ENCODE assay signal across 31 cellular contexts in the genomic region with DNA sequence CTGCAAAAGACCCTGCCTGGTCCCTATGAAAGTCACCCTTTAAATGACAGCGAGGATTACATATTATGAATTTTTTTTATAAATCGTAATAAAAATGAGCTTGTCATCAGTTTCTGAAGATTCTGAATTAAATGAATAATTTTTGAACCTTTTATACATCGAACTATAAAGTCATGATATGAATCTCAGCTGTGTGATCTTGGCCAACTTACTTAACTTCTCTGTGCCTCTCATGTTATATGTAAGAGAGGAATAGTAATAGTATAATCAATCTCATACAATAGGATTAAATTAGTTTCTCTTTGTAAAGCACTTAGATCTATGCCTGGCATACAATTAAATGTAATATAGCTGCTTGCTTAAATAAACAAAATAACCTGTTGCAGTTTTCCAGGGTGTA. TPM values are rescaled to one million over a fixed set of nuclear protein-coding genes. Genes with fewer than 3 reads are reported as not detected.
"Had no signal": no experiment of that assay in that cellular context is flagged by ENCODE, and none has a peak within 500 bp of the region (broad histone marks: within the 10 kb centered on the region; RNA-seq: fewer than 3 reads in every experiment).

No MANE protein-coding gene starts in this region.

- H3K9me3 ChIP-seq: stomach, suprapubic skin, testis, thoracic aorta, thyroid gland, tibial artery, tibial nerve, transverse colon, upper lobe of left lung, uterus, vagina had no signal

- H3K36me3 Mint-ChIP-seq: stimulated activated effector memory CD8-positive, alpha-beta T cell treated with anti-CD3 and anti-CD28 coated beads, Interleukin-12 subunit alpha, Interleukin-12 subunit beta, amount 100 ng/mL, for 72 hours; stimulated activated memory B cell treated with anti-CD40 and anti-IgM and Interleukin-4, amounts not matched to agents 10 μg/mL and 1 μg/mL and 100 μg/mL, for 72 hours; stimulated activated naive B cell treated with anti-CD40 and anti-IgM and Interleukin-4, amounts not matched to agents 10 μg/mL and 1 μg/mL and 100 μg/mL, for 72 hours had no signal

- H3K27me3 ChIP-seq: stomach, suprapubic skin, testis, thyroid gland, tibial artery, tibial nerve, transverse colon, upper lobe of left lung, uterus, vagina had no signal

- H3K27ac Mint-ChIP-seq: stimulated activated effector memory CD8-positive, alpha-beta T cell treated with anti-CD3 and anti-CD28 coated beads, Interleukin-12 subunit alpha, Interleukin-12 subunit beta, amount 100 ng/mL, for 72 hours; stimulated activated memory B cell treated with anti-CD40 and anti-IgM and Interleukin-4, amounts not matched to agents 10 μg/mL and 1 μg/mL and 100 μg/mL, for 72 hours; stimulated activated naive B cell treated with anti-CD40 and anti-IgM and Interleukin-4, amounts not matched to agents 10 μg/mL and 1 μg/mL and 100 μg/mL, for 72 hours; stimulated activated naive CD8-positive, alpha-beta T cell treated with anti-CD3 and anti-CD28 coated beads, Interleukin-15, amount 100 ng/mL, for 72 hours; stimulated activated naive CD8-positive, alpha-beta T cell treated with anti-CD3 and anti-CD28 coated beads, Interleukin-15, Interleukin-2, amounts not matched to agents 100 ng/mL and 50 ng/mL, for 24 hours had no signal

- H3K27ac ChIP-seq: stomach, suprapubic skin, testis, thoracic aorta, thyroid gland, tibial artery, tibial nerve, transverse colon, upper lobe of left lung, uterus, vagina had no signal

- H3K4me3 ChIP-seq: stomach, suprapubic skin, testis, thoracic aorta, thyroid gland, tibial artery, tibial nerve, transverse colon, upper lobe of left lung, uterus, vagina had no signal

- ATAC-seq: stimulated activated effector memory CD8-positive, alpha-beta T cell treated with anti-CD3 and anti-CD28 coated beads, Interleukin-12 subunit alpha, Interleukin-12 subunit beta, amount 100 ng/mL, for 72 hours; stimulated activated memory B cell treated with anti-CD40 and anti-IgM and Interleukin-4, amounts not matched to agents 10 μg/mL and 1 μg/mL and 100 μg/mL, for 72 hours; stimulated activated naive B cell treated with anti-CD40 and anti-IgM and Interleukin-4, amounts not matched to agents 10 μg/mL and 1 μg/mL and 100 μg/mL, for 72 hours; stimulated activated naive CD8-positive, alpha-beta T cell treated with anti-CD3 and anti-CD28 coated beads, Interleukin-15, amount 100 ng/mL, for 72 hours; stimulated activated naive CD8-positive, alpha-beta T cell treated with anti-CD3 and anti-CD28 coated beads, Interleukin-15, Interleukin-2, amounts not matched to agents 100 U/mL and 50 U/mL, for 24 hours had no signal

- H3K36me3 ChIP-seq: stomach, suprapubic skin, thoracic aorta, thyroid gland, tibial artery, tibial nerve, transverse colon, upper lobe of left lung, uterus, vagina had no signal

- H3K4me1 Mint-ChIP-seq: stimulated activated effector memory CD8-positive, alpha-beta T cell treated with anti-CD3 and anti-CD28 coated beads, Interleukin-12 subunit alpha, Interleukin-12 subunit beta, amount 100 ng/mL, for 72 hours; stimulated activated memory B cell treated with anti-CD40 and anti-IgM and Interleukin-4, amounts not matched to agents 10 μg/mL and 1 μg/mL and 100 μg/mL, for 72 hours; stimulated activated naive CD8-positive, alpha-beta T cell treated with anti-CD3 and anti-CD28 coated beads, Interleukin-15, amount 100 ng/mL, for 72 hours had no signal

- H3K4me1 ChIP-seq: suprapubic skin, testis, transverse colon, upper lobe of left lung, uterus, vagina had no signal

- H3K4me3 Mint-ChIP-seq: stimulated activated effector memory CD8-positive, alpha-beta T cell treated with anti-CD3 and anti-CD28 coated beads, Interleukin-12 subunit alpha, Interleukin-12 subunit beta, amount 100 ng/mL, for 72 hours; stimulated activated memory B cell treated with anti-CD40 and anti-IgM and Interleukin-4, amounts not matched to agents 10 μg/mL and 1 μg/mL and 100 μg/mL, for 72 hours; stimulated activated naive B cell treated with anti-CD40 and anti-IgM and Interleukin-4, amounts not matched to agents 10 μg/mL and 1 μg/mL and 100 μg/mL, for 72 hours; stimulated activated naive CD8-positive, alpha-beta T cell treated with anti-CD3 and anti-CD28 coated beads, Interleukin-15, amount 100 ng/mL, for 72 hours; stimulated activated naive CD8-positive, alpha-beta T cell treated with anti-CD3 and anti-CD28 coated beads, Interleukin-15, Interleukin-2, amounts not matched to agents 100 ng/mL and 50 ng/mL, for 24 hours had no signal

- H3K9me3 Mint-ChIP-seq: stimulated activated effector memory CD8-positive, alpha-beta T cell treated with anti-CD3 and anti-CD28 coated beads, Interleukin-12 subunit alpha, Interleukin-12 subunit beta, amount 100 ng/mL, for 72 hours; stimulated activated memory B cell treated with anti-CD40 and anti-IgM and Interleukin-4, amounts not matched to agents 10 μg/mL and 1 μg/mL and 100 μg/mL, for 72 hours; stimulated activated naive B cell treated with anti-CD40 and anti-IgM and Interleukin-4, amounts not matched to agents 10 μg/mL and 1 μg/mL and 100 μg/mL, for 72 hours; stimulated activated naive CD8-positive, alpha-beta T cell treated with anti-CD3 and anti-CD28 coated beads, Interleukin-15, amount 100 ng/mL, for 72 hours; stimulated activated naive CD8-positive, alpha-beta T cell treated with anti-CD3 and anti-CD28 coated beads, Interleukin-15, Interleukin-2, amounts not matched to agents 100 ng/mL and 50 ng/mL, for 24 hours had no signal

- DNase-seq: stimulated activated CD4-positive, alpha-beta T cell treated with anti-CD3 and anti-CD28 coated beads, Interleukin-2, amount 100 ng/mL, for 24 hours; stimulated activated CD4-positive, alpha-beta T cell treated with anti-CD3 and anti-CD28 coated beads, Interleukin-2, amount 100 ng/mL, for 48 hours; stimulated activated CD4-positive, alpha-beta T cell treated with anti-CD3 and anti-CD28 coated beads, Interleukin-4, amount 100 ng/mL, for 1 hour; stimulated activated CD4-positive, alpha-beta T cell treated with anti-CD3 and anti-CD28 coated beads, Interleukin-4, amount 100 ng/mL, for 24 hours; stimulated activated CD4-positive, alpha-beta T cell treated with anti-CD3 and anti-CD28 coated beads, Interleukin-4, amount 100 ng/mL, for 4 hours; stimulated activated CD8-positive, alpha-beta memory T cell treated with anti-CD3 and anti-CD28 coated beads, Interleukin-4, amount 100 ng/mL, for 48 hours; stimulated activated naive B cell treated with anti-CD40 and anti-IgM and Interleukin-4, amounts not matched to agents 10 μg/mL and 1 μg/mL and 100 μg/mL, for 72 hours; stimulated activated naive CD4-positive, alpha-beta T cell; stimulated activated naive CD4-positive, alpha-beta T cell treated with Interleukin-2 at 50 U/mL for 16 hours; stimulated activated naive CD8-positive, alpha-beta T cell treated with anti-CD3 and anti-CD28 coated beads, Interleukin-15, amount 100 ng/mL, for 72 hours; stimulated activated naive CD8-positive, alpha-beta T cell treated with anti-CD3 and anti-CD28 coated beads, Interleukin-15, Interleukin-2, amounts not matched to agents 100 U/mL and 50 U/mL, for 24 hours; stomach; substantia nigra; testis; thyroid gland; tibial artery; transverse colon; trophoblast cell; upper lobe of left lung; uterus had no signal

- FAIRE-seq: urothelium cell line had no signal

RNA-seq across cellular contexts. Expression of a gene that starts 5.3 kb away (rescaled TPM):
- total RNA-seq: stomach, subcutaneous adipose tissue, suprapubic skin, thoracic aorta, thyroid gland, upper lobe of left lung, ureter, urinary bladder, uterus, vagina had no signal
